Comparison of ENCODE assay signal across 8 cellular contexts in the genomic region with DNA sequence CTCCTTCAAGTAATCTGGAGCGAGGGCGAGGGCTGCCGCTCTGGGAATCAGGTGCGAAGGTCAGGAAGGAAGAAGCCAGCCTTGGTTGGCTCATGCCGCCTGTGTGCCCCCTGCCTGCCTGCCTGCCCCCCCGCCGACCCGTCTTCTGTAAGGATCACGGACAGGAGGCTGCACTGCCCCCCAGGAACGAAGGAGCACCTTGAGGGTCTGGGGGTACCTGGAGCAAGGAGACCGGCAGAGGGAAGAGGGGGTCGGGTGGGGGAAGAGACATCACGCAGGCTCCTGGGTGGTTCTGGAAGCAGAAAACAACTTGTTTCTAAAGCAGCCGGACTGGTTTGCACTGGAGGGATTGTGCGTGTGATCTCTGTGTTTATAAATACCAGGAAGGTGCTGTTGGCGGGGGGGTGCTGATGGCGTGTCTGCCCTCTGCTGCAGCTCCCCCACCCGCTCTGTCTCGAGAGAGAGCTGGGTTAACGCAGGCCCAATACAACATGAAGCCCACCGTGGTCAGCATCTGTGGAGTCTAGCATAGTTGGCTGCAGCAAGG. TPM values are rescaled to one million over a fixed set of nuclear protein-coding genes. Genes with fewer than 3 reads are reported as not detected.
DNase-seq lines count a peak whose midpoint lies in the region; ATAC-seq, FAIRE-seq and TF ChIP-seq lines count a peak whose summit lies in the region.

No MANE protein-coding gene starts in this region.

- H3K4me3 ChIP-seq in ACC112 (ENCODE audit: low read depth, low read length) (peak overlapping the region; percentile 81), kidney epithelial cell (ENCODE audit: low read depth, low read length) (peak overlapping the region; percentile 96), thymus (ENCODE audit: low read length) (peak overlapping the region; percentile 67)

- H3K79me2 ChIP-seq in ACC112 (ENCODE audit: control insufficient read depth, insufficient read depth, low read length, unreplicated experiment): peaks cover 65% of the 10 kb centered on the region

- DNase-seq in HCEC 1CT (peak; percentile 45), astrocyte of the hippocampus (ENCODE audit: low read depth, low spot score) (peak; percentile 74), kidney epithelial cell (ENCODE audit: low read depth) (no peak), HTR-8/SVneo (ENCODE audit: insufficient read length, low spot score) (no peak)
- DNase-seq in activated CD4-positive, CD25-positive, alpha-beta regulatory T cell treated with anti-CD3 and anti-CD28 coated beads, Interleukin-2, amount 50 U/mL, for 72 hours: no peak

- no peaks in the 10 kb centered on the region for H3K9me3 ChIP-seq in thymus (ENCODE audit: control insufficient read depth)

- ATAC-seq in HG02678 (IDR thresholded peaks at IDR 0.05; ENCODE audit: unreplicated experiment): no peak

- H3K4me1 ChIP-seq in ACC112 (ENCODE audit: control insufficient read depth, insufficient read depth, low read length, unreplicated experiment) (peaks cover 33% of the 10 kb centered on the region), thymus (ENCODE audit: control insufficient read depth, insufficient read depth, low read length) (peaks cover 19% of the 10 kb centered on the region)

- no peak for TF ChIP-seq CTCF in kidney epithelial cell (IDR thresholded peaks at IDR 0.05; ENCODE audit: insufficient read depth, low read length, poor library complexity, severe bottlenecking)

- whole genome bisulfite sequencing in thymus: 14% methylated on average over 21 of the region's 21 CpGs

- H3K27ac ChIP-seq in ACC112 (ENCODE audit: low read depth, low read length): peak overlapping the region; percentile 96
- H3K27ac ChIP-seq in thymus (ENCODE audit: low read depth): peak overlapping the region; percentile 91

- no peak for FAIRE-seq in HTR-8/SVneo (lab: Jason Lieb, UNC)

- H3K27me3 ChIP-seq in ACC112 (ENCODE audit: insufficient read depth, low read length) (no peaks in the 10 kb centered on the region), kidney epithelial cell (ENCODE audit: control insufficient read depth, insufficient read depth, low read length) (no peaks in the 10 kb centered on the region), thymus (ENCODE audit: control insufficient read depth, insufficient read depth) (peaks cover 50% of the 10 kb centered on the region)

- no peak overlapping the region for H2AFZ ChIP-seq in ACC112 (ENCODE audit: low read length, unreplicated experiment)

- H3K36me3 ChIP-seq in ACC112 (ENCODE audit: insufficient read depth, low read length) (no peaks in the 10 kb centered on the region; the same call in 1 of the 2 replicates), kidney epithelial cell (ENCODE audit: control insufficient read depth, insufficient read depth, low read length) (no peaks in the 10 kb centered on the region), thymus (ENCODE audit: control insufficient read depth, insufficient read depth) (no peaks in the 10 kb centered on the region)

RNA-seq across cellular contexts. Expression of gene FOSL2, which starts 1.7 kb away (rescaled TPM):
- total RNA-seq in kidney epithelial cell: 85.5 and 91.3 TPM in 2 replicates
- 37.1 TPM for polyA plus RNA-seq in thymus

Comparison
In these comparisons a context has a peak if more than half of its experiments do, and no peak if none do; other contexts are left out.
1. DNase-seq: peak in HCEC 1CT (single experiment) and astrocyte of the hippocampus (single experiment); none in kidney epithelial cell (single experiment), HTR-8/SVneo (single experiment) and activated CD4-positive, CD25-positive, alpha-beta regulatory T cell treated with anti-CD3 and anti-CD28 coated beads, Interleukin-2, amount 50 U/mL, for 72 hours (single experiment).
2. Peak in every context shown above with its lines, with median percentiles within 50 percentile points of each other: H3K4me3 ChIP-seq.